Comparison of ENCODE assay signal across 25 cellular contexts in genomic region chr13:107834717-107835116, GRCh38.
A peak's percentile ranks its signal among the peaks of the same experiment; 100 is the strongest.
DNase-seq lines count a peak whose midpoint lies in the region.
"Had no signal": no experiment of that assay in that cellular context is flagged by ENCODE, and none has a peak within 500 bp of the region (broad histone marks: within the 10 kb centered on the region; RNA-seq: fewer than 3 reads in every experiment).

No MANE protein-coding gene starts in this region.

- peak; percentile 3 for DNase-seq in A172 (ENCODE audit: low spot score)
- peak; percentile 63 for DNase-seq in HT1080 (ENCODE audit: low read depth)
- DNase-seq in astrocyte of the hippocampus (ENCODE audit: low read depth, low spot score), result peak; percentile 36
- peak; percentile 72 for DNase-seq in kidney tubule cell (ENCODE audit: low spot score)
- DNase-seq in T-helper 1 cell, result no peak
- no peak for DNase-seq in EL
- no peak for DNase-seq in hypothalamus (lab: John Stamatoyannopoulos, UW)
- no peak for DNase-seq in Kasumi-1 (lab: John Stamatoyannopoulos, UW)
- DNase-seq: activated CD4-positive, alpha-beta T cell treated with anti-CD3 and anti-CD28 coated beads for 4 hours; activated gamma-delta T cell; activated naive CD8-positive, alpha-beta T cell treated with anti-CD3 and anti-CD28 coated beads, Interleukin-2, amount 10 ng/mL, durations not matched to agents 7 days and 5 days; activated T-cell treated with anti-CD3 and anti-CD28 coated beads, Interleukin-2, amount 50 U/mL, for 1 hour; BE2C; CD8-positive, alpha-beta memory T cell; cerebellar nuclear complex; DMS153; effector CD4-positive, alpha-beta T cell; left colon; MG63; NCI-H2081; NCI-H446; NCI-H82; psoas muscle; stimulated activated naive CD8-positive, alpha-beta T cell treated with anti-CD3 and anti-CD28 coated beads, Interleukin-15, Interleukin-2, amounts not matched to agents 100 U/mL and 50 U/mL, for 24 hours; T-helper 17 cell had no signal

Comparison
In these comparisons a context has a peak if more than half of its experiments do, and no peak if none do; other contexts are left out.
1. DNase-seq: peak in A172 (single experiment), HT1080 (single experiment), astrocyte of the hippocampus (single experiment) and kidney tubule cell (single experiment); none in T-helper 1 cell (0 of 5), EL (single experiment), hypothalamus (0 of 51) and Kasumi-1 (0 of 2).